In genomic region chr12:115485967-115486366, GRCh38 we compare ENCODE assay signal across 2 cellular contexts.
TF ChIP-seq lines count a peak whose summit lies in the region.

No MANE protein-coding gene starts in this region.

TF ChIP-seq in HepG2, 621 proteins besides CTCF, POLR2A, EP300 and RAD21 (continued from another document):
- TF ChIP-seq, protein P1, sequence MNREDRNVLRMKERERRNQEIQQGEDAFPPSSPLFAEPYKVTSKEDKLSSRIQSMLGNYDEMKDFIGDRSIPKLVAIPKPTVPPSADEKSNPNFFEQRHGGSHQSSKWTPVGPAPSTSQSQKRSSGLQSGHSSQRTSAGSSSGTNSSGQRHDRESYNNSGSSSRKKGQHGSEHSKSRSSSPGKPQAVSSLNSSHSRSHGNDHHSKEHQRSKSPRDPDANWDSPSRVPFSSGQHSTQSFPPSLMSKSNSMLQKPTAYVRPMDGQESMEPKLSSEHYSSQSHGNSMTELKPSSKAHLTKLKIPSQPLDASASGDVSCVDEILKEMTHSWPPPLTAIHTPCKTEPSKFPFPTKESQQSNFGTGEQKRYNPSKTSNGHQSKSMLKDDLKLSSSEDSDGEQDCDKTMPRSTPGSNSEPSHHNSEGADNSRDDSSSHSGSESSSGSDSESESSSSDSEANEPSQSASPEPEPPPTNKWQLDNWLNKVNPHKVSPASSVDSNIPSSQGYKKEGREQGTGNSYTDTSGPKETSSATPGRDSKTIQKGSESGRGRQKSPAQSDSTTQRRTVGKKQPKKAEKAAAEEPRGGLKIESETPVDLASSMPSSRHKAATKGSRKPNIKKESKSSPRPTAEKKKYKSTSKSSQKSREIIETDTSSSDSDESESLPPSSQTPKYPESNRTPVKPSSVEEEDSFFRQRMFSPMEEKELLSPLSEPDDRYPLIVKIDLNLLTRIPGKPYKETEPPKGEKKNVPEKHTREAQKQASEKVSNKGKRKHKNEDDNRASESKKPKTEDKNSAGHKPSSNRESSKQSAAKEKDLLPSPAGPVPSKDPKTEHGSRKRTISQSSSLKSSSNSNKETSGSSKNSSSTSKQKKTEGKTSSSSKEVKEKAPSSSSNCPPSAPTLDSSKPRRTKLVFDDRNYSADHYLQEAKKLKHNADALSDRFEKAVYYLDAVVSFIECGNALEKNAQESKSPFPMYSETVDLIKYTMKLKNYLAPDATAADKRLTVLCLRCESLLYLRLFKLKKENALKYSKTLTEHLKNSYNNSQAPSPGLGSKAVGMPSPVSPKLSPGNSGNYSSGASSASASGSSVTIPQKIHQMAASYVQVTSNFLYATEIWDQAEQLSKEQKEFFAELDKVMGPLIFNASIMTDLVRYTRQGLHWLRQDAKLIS (CRISPR knock-in tag; IDR thresholded peaks at IDR 0.05): no peak
- TF ChIP-seq, protein P2, sequence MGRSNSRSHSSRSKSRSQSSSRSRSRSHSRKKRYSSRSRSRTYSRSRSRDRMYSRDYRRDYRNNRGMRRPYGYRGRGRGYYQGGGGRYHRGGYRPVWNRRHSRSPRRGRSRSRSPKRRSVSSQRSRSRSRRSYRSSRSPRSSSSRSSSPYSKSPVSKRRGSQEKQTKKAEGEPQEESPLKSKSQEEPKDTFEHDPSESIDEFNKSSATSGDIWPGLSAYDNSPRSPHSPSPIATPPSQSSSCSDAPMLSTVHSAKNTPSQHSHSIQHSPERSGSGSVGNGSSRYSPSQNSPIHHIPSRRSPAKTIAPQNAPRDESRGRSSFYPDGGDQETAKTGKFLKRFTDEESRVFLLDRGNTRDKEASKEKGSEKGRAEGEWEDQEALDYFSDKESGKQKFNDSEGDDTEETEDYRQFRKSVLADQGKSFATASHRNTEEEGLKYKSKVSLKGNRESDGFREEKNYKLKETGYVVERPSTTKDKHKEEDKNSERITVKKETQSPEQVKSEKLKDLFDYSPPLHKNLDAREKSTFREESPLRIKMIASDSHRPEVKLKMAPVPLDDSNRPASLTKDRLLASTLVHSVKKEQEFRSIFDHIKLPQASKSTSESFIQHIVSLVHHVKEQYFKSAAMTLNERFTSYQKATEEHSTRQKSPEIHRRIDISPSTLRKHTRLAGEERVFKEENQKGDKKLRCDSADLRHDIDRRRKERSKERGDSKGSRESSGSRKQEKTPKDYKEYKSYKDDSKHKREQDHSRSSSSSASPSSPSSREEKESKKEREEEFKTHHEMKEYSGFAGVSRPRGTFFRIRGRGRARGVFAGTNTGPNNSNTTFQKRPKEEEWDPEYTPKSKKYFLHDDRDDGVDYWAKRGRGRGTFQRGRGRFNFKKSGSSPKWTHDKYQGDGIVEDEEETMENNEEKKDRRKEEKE (IDR thresholded peaks at IDR 0.05): no peak
- TF ChIP-seq ZFP90 (CRISPR knock-in tag; IDR thresholded peaks at IDR 0.05; ENCODE audit: borderline replicate concordance) (no peak), ZNF468 (CRISPR knock-in tag; IDR thresholded peaks at IDR 0.05) (no peak), CAMTA2 (CRISPR knock-in tag; IDR thresholded peaks at IDR 0.05; ENCODE audit: borderline replicate concordance) (no peak), PCBP2 (optimal IDR thresholded peaks at IDR 0.05; ENCODE audit: low read depth, low read length, poor library complexity, severe bottlenecking) (no peak), ATM (IDR thresholded peaks at IDR 0.05; ENCODE audit: borderline replicate concordance) (no peak), HNRNPLL (IDR thresholded peaks at IDR 0.05; ENCODE audit: low read depth, low read length, poor library complexity, severe bottlenecking) (no peak), THAP8 (CRISPR knock-in tag; IDR thresholded peaks at IDR 0.05; ENCODE audit: borderline replicate concordance) (no peak)
- TF ChIP-seq, protein P3, sequence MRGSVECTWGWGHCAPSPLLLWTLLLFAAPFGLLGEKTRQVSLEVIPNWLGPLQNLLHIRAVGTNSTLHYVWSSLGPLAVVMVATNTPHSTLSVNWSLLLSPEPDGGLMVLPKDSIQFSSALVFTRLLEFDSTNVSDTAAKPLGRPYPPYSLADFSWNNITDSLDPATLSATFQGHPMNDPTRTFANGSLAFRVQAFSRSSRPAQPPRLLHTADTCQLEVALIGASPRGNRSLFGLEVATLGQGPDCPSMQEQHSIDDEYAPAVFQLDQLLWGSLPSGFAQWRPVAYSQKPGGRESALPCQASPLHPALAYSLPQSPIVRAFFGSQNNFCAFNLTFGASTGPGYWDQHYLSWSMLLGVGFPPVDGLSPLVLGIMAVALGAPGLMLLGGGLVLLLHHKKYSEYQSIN (CRISPR knock-in tag; IDR thresholded peaks at IDR 0.05; ENCODE audit: borderline replicate concordance): no peak
- TF ChIP-seq, protein P4, sequence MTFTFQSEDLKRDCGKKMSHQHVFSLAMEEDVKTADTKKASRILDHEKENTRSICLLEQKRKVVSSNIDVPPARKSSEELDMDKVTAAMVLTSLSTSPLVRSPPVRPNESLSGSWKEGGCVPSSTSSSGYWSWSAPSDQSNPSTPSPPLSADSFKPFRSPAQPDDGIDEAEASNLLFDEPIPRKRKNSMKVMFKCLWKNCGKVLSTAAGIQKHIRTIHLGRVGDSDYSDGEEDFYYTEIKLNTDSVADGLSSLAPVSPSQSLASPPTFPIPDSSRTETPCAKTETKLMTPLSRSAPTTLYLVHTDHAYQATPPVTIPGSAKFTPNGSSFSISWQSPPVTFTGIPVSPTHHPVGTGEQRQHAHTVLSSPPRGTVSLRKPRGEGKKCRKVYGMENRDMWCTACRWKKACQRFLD (CRISPR knock-in tag; IDR thresholded peaks at IDR 0.05; ENCODE audit: borderline replicate concordance): no peak

TF ChIP-seq in neural cell, 6 proteins besides CTCF, POLR2A, EP300 and RAD21 (continued from another document):
- TF ChIP-seq REST (IDR thresholded peaks at IDR 0.05; ENCODE audit: borderline replicate concordance) (no peak), POLR2AphosphoS5 (IDR thresholded peaks at IDR 0.05) (no peak), EZH2 (IDR thresholded peaks at IDR 0.05; ENCODE audit: borderline replicate concordance, insufficient read depth, low read length, poor library complexity, severe bottlenecking) (no peak), TAF1 (IDR thresholded peaks at IDR 0.05; ENCODE audit: low read depth) (no peak)
